In genomic region chr9:9142001-9142400, GRCh38 we compare ENCODE assay signal across 18 cellular contexts.
DNase-seq lines count a peak whose midpoint lies in the region; ATAC-seq and TF ChIP-seq lines count a peak whose summit lies in the region.
"Had no signal": no experiment of that assay in that cellular context is flagged by ENCODE, and none has a peak within 500 bp of the region (broad histone marks: within the 10 kb centered on the region; RNA-seq: fewer than 3 reads in every experiment).

No MANE protein-coding gene starts in this region.

- H3K9me3 Mint-ChIP-seq in neural progenitor cell, result no peaks in the 10 kb centered on the region
- no peaks in the 10 kb centered on the region for H3K9me3 Mint-ChIP-seq in activated naive CD8-positive, alpha-beta T cell treated with anti-CD3 and anti-CD28 coated beads, Interleukin-2, amount 50 U/mL, for 24 hours
- H3K9me3 Mint-ChIP-seq: activated T-helper 1 cell treated with anti-CD3 and anti-CD28 coated beads, Interleukin-12 subunit alpha, Interleukin-12 subunit beta, Interleukin-2, Interleukin-4 antibody, amounts not matched to agents 30 ng/mL and 10 ng/mL and 1 ng/mL, durations not matched to agents 14 hours and 24 hours and 36 hours had no signal

- no peak overlapping the region for H3K9ac ChIP-seq in neural progenitor cell
- H3K9ac ChIP-seq: KMS-11 had no signal

- no peak overlapping the region for H3K4me3 Mint-ChIP-seq in neural progenitor cell
- H3K4me3 Mint-ChIP-seq in activated naive CD8-positive, alpha-beta T cell treated with anti-CD3 and anti-CD28 coated beads, Interleukin-2, amount 50 U/mL, for 24 hours, result no peak overlapping the region
- H3K4me3 Mint-ChIP-seq: activated T-helper 1 cell treated with anti-CD3 and anti-CD28 coated beads, Interleukin-12 subunit alpha, Interleukin-12 subunit beta, Interleukin-2, Interleukin-4 antibody, amounts not matched to agents 30 ng/mL and 10 ng/mL and 1 ng/mL, durations not matched to agents 14 hours and 24 hours and 36 hours; B cell; natural killer cell had no signal

- H3K4me2 ChIP-seq in neural progenitor cell, result no peak overlapping the region
- H3K4me2 ChIP-seq: KMS-11 had no signal

- no peak overlapping the region for H3K27ac ChIP-seq in neural progenitor cell
- H3K27ac ChIP-seq: cardiac muscle cell, KMS-11, psoas muscle, SJSA1, spleen, thoracic aorta had no signal

- H3K4me1 ChIP-seq in neural progenitor cell, result no peaks in the 10 kb centered on the region
- H3K4me1 ChIP-seq: psoas muscle, SJSA1, spleen had no signal

- no peaks in the 10 kb centered on the region for H3F3A ChIP-seq in neural progenitor cell (ENCODE audit: low read depth)

- no peaks in the 10 kb centered on the region for H3K27me3 ChIP-seq in neural progenitor cell
- H3K27me3 ChIP-seq: cardiac muscle cell, SJSA1, spleen had no signal

- no peaks in the 10 kb centered on the region for H3K4me1 Mint-ChIP-seq in neural progenitor cell
- no peaks in the 10 kb centered on the region for H3K4me1 Mint-ChIP-seq in activated naive CD8-positive, alpha-beta T cell treated with anti-CD3 and anti-CD28 coated beads, Interleukin-2, amount 50 U/mL, for 24 hours
- H3K4me1 Mint-ChIP-seq: B cell, natural killer cell had no signal

- no peak overlapping the region for H2AFZ ChIP-seq in neural progenitor cell (replicated peaks)

- no peak overlapping the region for H3K4me3 ChIP-seq in neural progenitor cell
- H3K4me3 ChIP-seq: cardiac muscle cell, psoas muscle, SJSA1, spleen, thoracic aorta had no signal

- no peaks in the 10 kb centered on the region for H3K36me3 Mint-ChIP-seq in neural progenitor cell
- no peaks in the 10 kb centered on the region for H3K36me3 Mint-ChIP-seq in activated naive CD8-positive, alpha-beta T cell treated with anti-CD3 and anti-CD28 coated beads, Interleukin-2, amount 50 U/mL, for 24 hours (ENCODE audit: low read depth)
- H3K36me3 Mint-ChIP-seq: natural killer cell had no signal

- ATAC-seq in activated naive CD8-positive, alpha-beta T cell treated with anti-CD3 and anti-CD28 coated beads, Interleukin-2, amount 50 U/mL, for 24 hours, result no peak
- ATAC-seq: natural killer cell, psoas muscle had no signal

- H3K9me3 ChIP-seq in neural progenitor cell (ENCODE audit: low read depth), result no peaks in the 10 kb centered on the region
- H3K9me3 ChIP-seq: psoas muscle, SJSA1, spleen, thoracic aorta had no signal

- no peaks in the 10 kb centered on the region for H3K36me3 ChIP-seq in neural progenitor cell
- H3K36me3 ChIP-seq: cardiac muscle cell, SJSA1, spleen, thoracic aorta had no signal

- H3K27me3 Mint-ChIP-seq in neural progenitor cell (ENCODE audit: insufficient read depth, low read depth), result no peaks in the 10 kb centered on the region
- no peaks in the 10 kb centered on the region for H3K27me3 Mint-ChIP-seq in activated naive CD8-positive, alpha-beta T cell treated with anti-CD3 and anti-CD28 coated beads, Interleukin-2, amount 50 U/mL, for 24 hours
- H3K27me3 Mint-ChIP-seq: B cell had no signal

- H4K20me1 ChIP-seq in neural progenitor cell (ENCODE audit: low read depth), result no peaks in the 10 kb centered on the region

- peak; percentile 85 for DNase-seq in NCI-H1092 (lab: John Stamatoyannopoulos, UW)
- DNase-seq in NCI-H2081 treated with DMSO at 0.1 percent for 48 hours (lab: John Stamatoyannopoulos, UW), result peak; percentile 52
- DNase-seq in NCI-H748 treated with DMSO at 0.1 percent for 48 hours (lab: John Stamatoyannopoulos, UW), result peak; percentile 73
- DNase-seq in neural progenitor cell (ENCODE audit: low spot score), result peak; percentile 8
- no peak for DNase-seq in nucleus accumbens (lab: John Stamatoyannopoulos, UW)
- DNase-seq in UCSD-AML1 (lab: John Stamatoyannopoulos, UW; ENCODE audit: unreplicated experiment), result no peak
- no peak for DNase-seq in activated naive CD8-positive, alpha-beta T cell treated with anti-CD3 and anti-CD28 coated beads, Interleukin-2, amount 50 U/mL, for 24 hours
- DNase-seq: effector CD4-positive, alpha-beta T cell; natural killer cell; NCI-H1048; psoas muscle; spleen had no signal

- H3K79me2 ChIP-seq in neural progenitor cell (ENCODE audit: low read depth), result no peaks in the 10 kb centered on the region

- TF ChIP-seq CTCF in neural progenitor cell (IDR thresholded peaks at IDR 0.05), result no peak

- no peak overlapping the region for H3K27ac Mint-ChIP-seq in neural progenitor cell
- no peak overlapping the region for H3K27ac Mint-ChIP-seq in activated naive CD8-positive, alpha-beta T cell treated with anti-CD3 and anti-CD28 coated beads, Interleukin-2, amount 50 U/mL, for 24 hours
- H3K27ac Mint-ChIP-seq: activated T-helper 1 cell treated with anti-CD3 and anti-CD28 coated beads, Interleukin-12 subunit alpha, Interleukin-12 subunit beta, Interleukin-2, Interleukin-4 antibody, amounts not matched to agents 30 ng/mL and 10 ng/mL and 1 ng/mL, durations not matched to agents 14 hours and 24 hours and 36 hours; B cell; natural killer cell had no signal

Comparison
In these comparisons a context has a peak if more than half of its experiments do, and no peak if none do; other contexts are left out.
1. DNase-seq: peak in NCI-H1092 (single experiment), NCI-H2081 treated with DMSO at 0.1 percent for 48 hours (single experiment), NCI-H748 treated with DMSO at 0.1 percent for 48 hours (single experiment) and neural progenitor cell (single experiment); none in nucleus accumbens (0 of 56), UCSD-AML1 (single experiment) and activated naive CD8-positive, alpha-beta T cell treated with anti-CD3 and anti-CD28 coated beads, Interleukin-2, amount 50 U/mL, for 24 hours (single experiment).